Comparison of ENCODE assay signal across 1 cellular context in the genomic region with DNA sequence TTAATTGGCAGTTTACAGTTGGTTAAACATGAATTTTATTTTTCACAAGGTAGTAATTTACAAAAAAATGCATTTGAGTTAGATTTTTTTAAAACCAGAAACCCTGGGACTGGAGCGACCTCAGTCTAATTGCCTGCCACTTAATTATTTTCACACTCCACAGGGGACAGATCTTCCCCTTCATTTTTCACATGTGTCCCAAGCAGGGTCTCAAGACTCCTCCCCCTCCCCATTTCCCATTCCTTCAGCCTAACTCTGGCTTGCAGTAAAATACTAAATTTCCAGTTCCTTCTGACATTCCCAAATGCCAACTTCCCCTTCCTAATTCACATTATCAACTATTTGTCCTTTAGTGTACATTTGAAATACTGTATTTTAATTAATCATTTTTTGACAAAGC.
TF ChIP-seq lines count a peak whose summit lies in the region.

No MANE protein-coding gene starts in this region.

TF ChIP-seq in GM12878, 131 proteins besides CTCF, POLR2A, EP300 and RAD21 (continued from another document):
- no peak for TF ChIP-seq REST (IDR thresholded peaks at IDR 0.05; ENCODE audit: low read depth, low read length)
- TF ChIP-seq ZZZ3 (IDR thresholded peaks at IDR 0.05; ENCODE audit: control insufficient read depth, insufficient read length, low read depth) = no peak
- no peak for TF ChIP-seq CREB1 (IDR thresholded peaks at IDR 0.05; ENCODE audit: low read depth)
- TF ChIP-seq ASH2L (IDR thresholded peaks at IDR 0.05; ENCODE audit: borderline replicate concordance, low read depth) = no peak
- TF ChIP-seq FOXM1 (IDR thresholded peaks at IDR 0.05; ENCODE audit: low read depth, low read length) = no peak
- TF ChIP-seq RCOR1 (conservative IDR thresholded peaks at IDR 0.05; ENCODE audit: low read depth, low read length) = no peak
- no peak for TF ChIP-seq NR2F1 (conservative IDR thresholded peaks at IDR 0.05)
- TF ChIP-seq KAT2A (conservative IDR thresholded peaks at IDR 0.05; ENCODE audit: control insufficient read depth, low read depth, low read length) = no peak
- no peak for TF ChIP-seq SUZ12 (IDR thresholded peaks at IDR 0.05; ENCODE audit: unreplicated experiment)
- TF ChIP-seq SKIL (IDR thresholded peaks at IDR 0.05; ENCODE audit: low read depth, poor library complexity, severe bottlenecking) = no peak
- TF ChIP-seq JUND (IDR thresholded peaks at IDR 0.05; ENCODE audit: low read depth, low read length) = no peak
- TF ChIP-seq MYB (IDR thresholded peaks at IDR 0.05; ENCODE audit: borderline replicate concordance, low read depth, low read length) = no peak
- TF ChIP-seq, protein P1, sequence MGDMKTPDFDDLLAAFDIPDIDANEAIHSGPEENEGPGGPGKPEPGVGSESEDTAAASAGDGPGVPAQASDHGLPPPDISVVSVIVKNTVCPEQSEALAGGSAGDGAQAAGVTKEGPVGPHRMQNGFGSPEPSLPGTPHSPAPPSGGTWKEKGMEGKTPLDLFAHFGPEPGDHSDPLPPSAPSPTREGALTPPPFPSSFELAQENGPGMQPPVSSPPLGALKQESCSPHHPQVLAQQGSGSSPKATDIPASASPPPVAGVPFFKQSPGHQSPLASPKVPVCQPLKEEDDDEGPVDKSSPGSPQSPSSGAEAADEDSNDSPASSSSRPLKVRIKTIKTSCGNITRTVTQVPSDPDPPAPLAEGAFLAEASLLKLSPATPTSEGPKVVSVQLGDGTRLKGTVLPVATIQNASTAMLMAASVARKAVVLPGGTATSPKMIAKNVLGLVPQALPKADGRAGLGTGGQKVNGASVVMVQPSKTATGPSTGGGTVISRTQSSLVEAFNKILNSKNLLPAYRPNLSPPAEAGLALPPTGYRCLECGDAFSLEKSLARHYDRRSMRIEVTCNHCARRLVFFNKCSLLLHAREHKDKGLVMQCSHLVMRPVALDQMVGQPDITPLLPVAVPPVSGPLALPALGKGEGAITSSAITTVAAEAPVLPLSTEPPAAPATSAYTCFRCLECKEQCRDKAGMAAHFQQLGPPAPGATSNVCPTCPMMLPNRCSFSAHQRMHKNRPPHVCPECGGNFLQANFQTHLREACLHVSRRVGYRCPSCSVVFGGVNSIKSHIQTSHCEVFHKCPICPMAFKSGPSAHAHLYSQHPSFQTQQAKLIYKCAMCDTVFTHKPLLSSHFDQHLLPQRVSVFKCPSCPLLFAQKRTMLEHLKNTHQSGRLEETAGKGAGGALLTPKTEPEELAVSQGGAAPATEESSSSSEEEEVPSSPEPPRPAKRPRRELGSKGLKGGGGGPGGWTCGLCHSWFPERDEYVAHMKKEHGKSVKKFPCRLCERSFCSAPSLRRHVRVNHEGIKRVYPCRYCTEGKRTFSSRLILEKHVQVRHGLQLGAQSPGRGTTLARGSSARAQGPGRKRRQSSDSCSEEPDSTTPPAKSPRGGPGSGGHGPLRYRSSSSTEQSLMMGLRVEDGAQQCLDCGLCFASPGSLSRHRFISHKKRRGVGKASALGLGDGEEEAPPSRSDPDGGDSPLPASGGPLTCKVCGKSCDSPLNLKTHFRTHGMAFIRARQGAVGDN (IDR thresholded peaks at IDR 0.05) = no peak
